15 cellular contexts compared by ENCODE assay signal in genomic region chr1:211736351-211736915, GRCh38.
DNase-seq lines count a peak whose midpoint lies in the region; ATAC-seq and TF ChIP-seq lines count a peak whose summit lies in the region.
"Had no signal": no experiment of that assay in that cellular context is flagged by ENCODE, and none has a peak within 500 bp of the region (broad histone marks: within the 10 kb centered on the region; RNA-seq: fewer than 3 reads in every experiment).

No MANE protein-coding gene starts in this region.

- H3K36me3 ChIP-seq in BE2C: no peaks in the 10 kb centered on the region
- no peaks in the 10 kb centered on the region for H3K36me3 ChIP-seq in breast epithelium
- H3K36me3 ChIP-seq: heart right ventricle, Peyer's patch had no signal

- H3K27me3 ChIP-seq in BE2C (no peaks in the 10 kb centered on the region), breast epithelium (no peaks in the 10 kb centered on the region)
- H3K27me3 ChIP-seq: Peyer's patch had no signal

- peaks cover 34 to 41% of the 10 kb centered on the region in 2 donors for H3K4me1 Mint-ChIP-seq in immature natural killer cell

- H3K4me3 ChIP-seq in BE2C (ENCODE audit: low read depth, low read length): no peak overlapping the region
- peak overlapping the region in 1 of 3 donors; percentile 4 for H3K4me3 ChIP-seq in breast epithelium
- H3K4me3 ChIP-seq: heart right ventricle, Peyer's patch had no signal

- intact Hi-C loops in breast epithelium (cut with DNase I; ENCODE audit: low total_unique reads): no loop called here

- no peak for TF ChIP-seq CTCF in BE2C (IDR thresholded peaks at IDR 0.05; ENCODE audit: low read depth, low read length)
- no peak for TF ChIP-seq CTCF in breast epithelium (IDR thresholded peaks at IDR 0.05)

- no peak overlapping the region for H3K4me3 Mint-ChIP-seq in immature natural killer cell
- H3K4me3 Mint-ChIP-seq: activated naive CD8-positive, alpha-beta T cell treated with anti-CD3 and anti-CD28 coated beads for 36 hours had no signal

- H3K36me3 Mint-ChIP-seq in immature natural killer cell: no peaks in the 10 kb centered on the region
- H3K36me3 Mint-ChIP-seq: activated naive CD8-positive, alpha-beta T cell treated with anti-CD3 and anti-CD28 coated beads for 36 hours had no signal

- TF ChIP-seq POLR2A in breast epithelium (IDR thresholded peaks at IDR 0.05): no peak

- H3K27ac ChIP-seq in breast epithelium: peak overlapping the region; percentile 88
- H3K27ac ChIP-seq: heart right ventricle, KMS-11, parathyroid adenoma, Peyer's patch had no signal

- no peak for ATAC-seq in HG03159 (IDR thresholded peaks at IDR 0.05; ENCODE audit: unreplicated experiment)

- H3K9me3 Mint-ChIP-seq in immature natural killer cell: no peaks in the 10 kb centered on the region
- H3K9me3 Mint-ChIP-seq: activated naive CD8-positive, alpha-beta T cell treated with anti-CD3 and anti-CD28 coated beads for 36 hours had no signal

- H3K4me1 ChIP-seq in BE2C (peaks cover 18% of the 10 kb centered on the region), breast epithelium (peaks cover 3% of the 10 kb centered on the region in 2 donors)
- H3K4me1 ChIP-seq: parathyroid adenoma had no signal

- no peak overlapping the region for H3K27ac Mint-ChIP-seq in immature natural killer cell
- H3K27ac Mint-ChIP-seq: activated naive CD8-positive, alpha-beta T cell treated with anti-CD3 and anti-CD28 coated beads for 36 hours had no signal

- peaks cover 0 to 2% (median 0%) of the 10 kb centered on the region in 3 donors for H3K27me3 Mint-ChIP-seq in immature natural killer cell (ENCODE audit: low read depth in 3 of 3)
- H3K27me3 Mint-ChIP-seq: activated naive CD8-positive, alpha-beta T cell treated with anti-CD3 and anti-CD28 coated beads for 36 hours had no signal

- H3K9me3 ChIP-seq in BE2C: no peaks in the 10 kb centered on the region
- no peaks in the 10 kb centered on the region for H3K9me3 ChIP-seq in breast epithelium
- H3K9me3 ChIP-seq: heart right ventricle, Peyer's patch had no signal

- DNase-seq in BE2C (peak; percentile 26), NCI-H446 (lab: John Stamatoyannopoulos, UW) (peak; percentile 49 to 93), breast epithelium (ENCODE audit: low spot score in 2 of 2) (peak; percentile 77 to 83), mucosa of gallbladder (ENCODE audit: low spot score) (peak; percentile 25), immature natural killer cell (no peak), HPDE6-E6E7 (ENCODE audit: extremely low spot score) (no peak), hepatic stellate cell (ENCODE audit: low spot score) (no peak)
- DNase-seq: activated naive CD8-positive, alpha-beta T cell treated with anti-CD3 and anti-CD28 coated beads for 36 hours; heart right ventricle; NCI-H2029 treated with DMSO at 0.1 percent for 48 hours; stimulated activated CD4-positive, alpha-beta T cell treated with anti-CD3 and anti-CD28 coated beads, Interleukin-2, amount 100 ng/mL, for 24 hours had no signal

Comparison
In these comparisons a context has a peak if more than half of its experiments do, and no peak if none do; other contexts are left out.
1. DNase-seq: peak in BE2C (single experiment), NCI-H446 (2 of 2), breast epithelium (2 of 2) and mucosa of gallbladder (single experiment); none in immature natural killer cell (0 of 3), HPDE6-E6E7 (single experiment) and hepatic stellate cell (single experiment).